ENCODE assay signal across 34 cellular contexts in genomic region chr9:22043928-22044327, GRCh38.
"Had no signal": no experiment of that assay in that cellular context is flagged by ENCODE, and none has a peak within 500 bp of the region (broad histone marks: within the 10 kb centered on the region; RNA-seq: fewer than 3 reads in every experiment).

No MANE protein-coding gene starts in this region.

- H3K4me2 ChIP-seq: KMS-11 had no signal

- H3K27me3 ChIP-seq: SJCRH30 had no signal

- H3K9ac ChIP-seq: KMS-11 had no signal

- H3K9me3 Mint-ChIP-seq: activated CD4-positive, alpha-beta memory T cell treated with anti-CD3 and anti-CD28 coated beads, Interleukin-2, amount 10 ng/mL, durations not matched to agents 7 days and 5 days; activated naive CD4-positive, alpha-beta T cell treated with anti-CD3 and anti-CD28 coated beads, Interleukin-2, amount 50 U/mL, for 24 hours; activated naive CD8-positive, alpha-beta T cell treated with anti-CD3 and anti-CD28 coated beads, Interleukin-2, amount 10 ng/mL, durations not matched to agents 7 days and 5 days; activated T-cell treated with anti-CD3 and anti-CD28 coated beads, Interleukin-2, amount 50 U/mL, for 72 hours; activated T-helper 2 cell treated with anti-CD3 and anti-CD28 coated beads, Interferon-gamma antibody, Interleukin-2, Interleukin-4, amounts not matched to agents 10 μg/mL and 5 μg/mL and 100 μg/mL, durations not matched to agents 14 hours and 24 hours and 36 hours; brain had no signal

- DNase-seq: activated CD4-positive, alpha-beta memory T cell treated with anti-CD3 and anti-CD28 coated beads, Interleukin-2, amount 10 ng/mL, durations not matched to agents 7 days and 5 days; activated CD4-positive, alpha-beta T cell treated with anti-CD3 and anti-CD28 coated beads for 1 hour; activated CD4-positive, alpha-beta T cell treated with anti-CD3 and anti-CD28 coated beads for 48 hours; activated CD4-positive, CD25-positive, alpha-beta regulatory T cell; activated CD8-positive, alpha-beta memory T cell treated with anti-CD3 and anti-CD28 coated beads for 24 hours; activated CD8-positive, alpha-beta memory T cell treated with anti-CD3 and anti-CD28 coated beads, Interleukin-2, amount 10 ng/mL, durations not matched to agents 7 days and 5 days; activated CD8-positive, alpha-beta memory T cell treated with anti-CD3 and anti-CD28 coated beads, Interleukin-2, amount 50 U/mL, for 48 hours; activated gamma-delta T cell; activated naive CD4-positive, alpha-beta T cell treated with Interleukin-2 at 50 U/mL for 16 hours; activated naive CD8-positive, alpha-beta T cell treated with anti-CD3 and anti-CD28 coated beads, Interleukin-2, amount 10 ng/mL, durations not matched to agents 7 days and 5 days; activated T-cell treated with anti-CD3 and anti-CD28 coated beads, Interleukin-2, amount 50 U/mL, for 1 hour; activated T-cell treated with anti-CD3 and anti-CD28 coated beads, Interleukin-2, amount 50 U/mL, for 72 hours; amygdala; central memory CD4-positive, alpha-beta T cell; NCI-H1092 treated with DMSO at 0.1 percent for 48 hours; NCI-H1417; NCI-H146; NCI-H187; NCI-H2029 treated with DMSO at 0.1 percent for 48 hours; NCI-H2107; NCI-H2171; NCI-H510A; NCI-H526; NCI-H748 treated with DMSO at 0.1 percent for 48 hours; NK-92 treated with Interleukin-12 subunit alpha and Interleukin-12 subunit beta, amount 100 ng/mL, for 24 hours; SHP77; T1000; WERI-Rb-1 had no signal

- H3K9me3 ChIP-seq: SJCRH30 had no signal

- H3K4me3 Mint-ChIP-seq: activated CD4-positive, alpha-beta memory T cell treated with anti-CD3 and anti-CD28 coated beads, Interleukin-2, amount 10 ng/mL, durations not matched to agents 7 days and 5 days; activated CD8-positive, alpha-beta memory T cell treated with anti-CD3 and anti-CD28 coated beads, Interleukin-2, amount 10 ng/mL, durations not matched to agents 7 days and 5 days; activated naive CD4-positive, alpha-beta T cell treated with anti-CD3 and anti-CD28 coated beads, Interleukin-2, amount 50 U/mL, for 24 hours; activated naive CD8-positive, alpha-beta T cell treated with anti-CD3 and anti-CD28 coated beads, Interleukin-2, amount 10 ng/mL, durations not matched to agents 7 days and 5 days; activated T-cell treated with anti-CD3 and anti-CD28 coated beads, Interleukin-2, amount 50 U/mL, for 72 hours; brain had no signal

- H3K36me3 ChIP-seq: WERI-Rb-1 had no signal

- H3K4me1 Mint-ChIP-seq: brain had no signal

- H3K27ac ChIP-seq: KMS-11, SJCRH30, SK-N-MC, WERI-Rb-1 had no signal

- ATAC-seq: activated CD8-positive, alpha-beta memory T cell treated with anti-CD3 and anti-CD28 coated beads, Interleukin-2, amount 10 ng/mL, durations not matched to agents 7 days and 5 days; activated T-cell treated with anti-CD3 and anti-CD28 coated beads, Interleukin-2, amount 50 U/mL, for 72 hours had no signal

- H3K4me3 ChIP-seq: SJCRH30, SK-N-MC had no signal

- H3K27ac Mint-ChIP-seq: activated CD4-positive, alpha-beta memory T cell treated with anti-CD3 and anti-CD28 coated beads, Interleukin-2, amount 10 ng/mL, durations not matched to agents 7 days and 5 days; activated CD8-positive, alpha-beta memory T cell treated with anti-CD3 and anti-CD28 coated beads, Interleukin-2, amount 10 ng/mL, durations not matched to agents 7 days and 5 days; activated naive CD4-positive, alpha-beta T cell treated with anti-CD3 and anti-CD28 coated beads, Interleukin-2, amount 50 U/mL, for 24 hours; activated naive CD8-positive, alpha-beta T cell treated with anti-CD3 and anti-CD28 coated beads, Interleukin-2, amount 10 ng/mL, durations not matched to agents 7 days and 5 days; activated T-cell treated with anti-CD3 and anti-CD28 coated beads, Interleukin-2, amount 50 U/mL, for 72 hours; activated T-helper 2 cell treated with anti-CD3 and anti-CD28 coated beads, Interferon-gamma antibody, Interleukin-2, Interleukin-4, amounts not matched to agents 10 μg/mL and 5 μg/mL and 100 μg/mL, durations not matched to agents 14 hours and 24 hours and 36 hours; brain had no signal

- H3K36me3 Mint-ChIP-seq: activated naive CD4-positive, alpha-beta T cell treated with anti-CD3 and anti-CD28 coated beads, Interleukin-2, amount 50 U/mL, for 24 hours; brain had no signal
